10 cellular contexts compared by ENCODE assay signal in the genomic region with DNA sequence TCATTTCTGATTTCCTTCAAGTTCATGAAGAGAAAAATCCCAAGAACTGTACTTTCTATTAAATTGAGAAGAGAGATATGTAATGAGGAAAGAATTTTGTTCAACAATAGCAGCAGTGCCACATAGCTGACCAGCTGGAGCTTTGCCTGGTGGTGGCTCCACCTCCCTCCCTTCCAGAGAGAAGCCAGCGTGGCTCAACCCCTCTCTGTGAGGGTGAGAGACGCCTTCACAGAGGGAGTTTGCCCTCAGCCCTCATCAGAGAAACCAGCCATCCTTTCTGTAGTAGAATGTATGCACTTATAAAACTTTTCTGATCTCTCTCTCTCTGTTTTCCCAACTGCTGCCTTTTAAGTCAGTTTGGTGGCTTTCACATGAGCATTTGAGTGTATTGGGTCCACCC. TPM values are rescaled to one million over a fixed set of nuclear protein-coding genes. Genes with fewer than 3 reads are reported as not detected.
A peak's percentile ranks its signal among the peaks of the same experiment; 100 is the strongest.
DNase-seq lines count a peak whose midpoint lies in the region; ATAC-seq, FAIRE-seq and TF ChIP-seq lines count a peak whose summit lies in the region.
"Had no signal": no experiment of that assay in that cellular context is flagged by ENCODE, and none has a peak within 500 bp of the region (broad histone marks: within the 10 kb centered on the region; RNA-seq: fewer than 3 reads in every experiment).

No MANE protein-coding gene starts in this region.

- H3K9me3 Mint-ChIP-seq in GM23338 (no peaks in the 10 kb centered on the region), astrocyte (ENCODE audit: unreplicated experiment) (peaks cover 3% of the 10 kb centered on the region), immature natural killer cell (no peaks in the 10 kb centered on the region)
- H3K9me3 Mint-ChIP-seq: activated CD4-positive, alpha-beta memory T cell treated with anti-CD3 and anti-CD28 coated beads for 36 hours had no signal

- peaks cover 2% of the 10 kb centered on the region for H3K27me3 Mint-ChIP-seq in GM23338 (ENCODE audit: insufficient read depth, low read depth, poor library complexity)
- H3K27me3 Mint-ChIP-seq in astrocyte (ENCODE audit: low read depth, unreplicated experiment): no peaks in the 10 kb centered on the region
- H3K27me3 Mint-ChIP-seq in immature natural killer cell (ENCODE audit: low read depth in 3 of 3): peaks cover 2 to 11% (median 3%) of the 10 kb centered on the region in 3 donors

- H3K27ac Mint-ChIP-seq in GM23338: peak overlapping the region; percentile 9; the same call in 1 of the 2 replicates
- H3K27ac Mint-ChIP-seq in astrocyte (ENCODE audit: unreplicated experiment): peak overlapping the region; percentile 97
- H3K27ac Mint-ChIP-seq in immature natural killer cell: no peak overlapping the region
- H3K27ac Mint-ChIP-seq: activated CD4-positive, alpha-beta memory T cell treated with anti-CD3 and anti-CD28 coated beads for 36 hours had no signal

- DNase-seq in GM23338 (ENCODE audit: low spot score) (peak; percentile 55), astrocyte (ENCODE audit: low read depth) (peak; percentile 94), hepatocyte (ENCODE audit: low spot score) (peak; percentile 84), gastrocnemius medialis (peak in 1 of 2 donors; percentile 54), small intestine (no peak), NCI-H2029 (lab: John Stamatoyannopoulos, UW) (no peak), immature natural killer cell (no peak), GM10266 (ENCODE audit: extremely low spot score) (no peak)
- DNase-seq: activated CD4-positive, alpha-beta memory T cell treated with anti-CD3 and anti-CD28 coated beads for 36 hours had no signal

- H3K79me2 ChIP-seq in GM23338 (replicated peaks; ENCODE audit: insufficient read depth): no peaks in the 10 kb centered on the region
- no peaks in the 10 kb centered on the region for H3K79me2 ChIP-seq in astrocyte (ENCODE audit: insufficient read depth, low read length)
- H3K79me2 ChIP-seq in hepatocyte: no peaks in the 10 kb centered on the region

- H3K4me2 ChIP-seq in GM23338 (peak overlapping the region; percentile 74), astrocyte (ENCODE audit: low read length) (peak overlapping the region; percentile 77), hepatocyte (peak overlapping the region; percentile 74)
- H3K4me2 ChIP-seq: KMS-11 had no signal

- H3K9ac ChIP-seq in astrocyte (ENCODE audit: low read length): peak overlapping the region; percentile 86
- H3K9ac ChIP-seq: KMS-11 had no signal

- peaks cover 17% of the 10 kb centered on the region for H3K4me1 ChIP-seq in GM23338 (ENCODE audit: insufficient read depth)
- peaks cover 27% of the 10 kb centered on the region for H3K4me1 ChIP-seq in astrocyte (ENCODE audit: insufficient read depth, low read length)
- peaks cover 20% of the 10 kb centered on the region for H3K4me1 ChIP-seq in hepatocyte (ENCODE audit: insufficient read depth)
- peaks cover 0 to 10% of the 10 kb centered on the region in 2 donors for H3K4me1 ChIP-seq in gastrocnemius medialis
- no peaks in the 10 kb centered on the region for H3K4me1 ChIP-seq in small intestine (ENCODE audit: control insufficient read depth in 2 of 2, insufficient read depth in 1 of 2, low read depth in 1 of 2, low read length in 1 of 2)

- intact Hi-C loops in gastrocnemius medialis (cut with DNase I; ENCODE audit: low total_unique reads): no loop called here

- no peaks in the 10 kb centered on the region for H3K9me2 ChIP-seq in GM23338 (ENCODE audit: insufficient read depth)
- H3K9me2 ChIP-seq in hepatocyte (replicated peaks; ENCODE audit: insufficient read depth): no peaks in the 10 kb centered on the region

- H2AFZ ChIP-seq in GM23338 (peak overlapping the region; percentile 52; the same call in 1 of the 2 replicates), astrocyte (ENCODE audit: low read depth, low read length) (no peak overlapping the region), hepatocyte (no peak overlapping the region)

- TF ChIP-seq CTCF in GM23338 (conservative IDR thresholded peaks at IDR 0.05; ENCODE audit: low read depth in 2 of 2): peak in 1 of 2 experiments; percentile 20; a peak in 1 of 4 replicates
- no peak for TF ChIP-seq CTCF in astrocyte (IDR thresholded peaks at IDR 0.05; ENCODE audit: insufficient read depth, low read depth, low read length)
- peak; percentile 6 for TF ChIP-seq CTCF in hepatocyte (IDR thresholded peaks at IDR 0.05; ENCODE audit: poor library complexity)
- no peak for TF ChIP-seq CTCF in gastrocnemius medialis (IDR thresholded peaks at IDR 0.05 in 4 of 5, conservative IDR thresholded peaks at IDR 0.05 in 1 of 5)
- no peak for TF ChIP-seq CTCF in GM10266 (IDR thresholded peaks at IDR 0.05; ENCODE audit: control insufficient read depth, insufficient read depth, low read depth, missing control alignments)

- H4K20me1 ChIP-seq in GM23338 (replicated peaks; ENCODE audit: insufficient read depth): no peaks in the 10 kb centered on the region
- no peaks in the 10 kb centered on the region for H4K20me1 ChIP-seq in astrocyte (ENCODE audit: insufficient read depth, low read length)
- no peaks in the 10 kb centered on the region for H4K20me1 ChIP-seq in hepatocyte (ENCODE audit: insufficient read depth, poor library complexity, severe bottlenecking)

- H3K9me3 ChIP-seq in astrocyte (ENCODE audit: insufficient read depth, low read depth, low read length) (no peaks in the 10 kb centered on the region), hepatocyte (ENCODE audit: low read depth) (no peaks in the 10 kb centered on the region), gastrocnemius medialis (no peaks in the 10 kb centered on the region), small intestine (ENCODE audit: control insufficient read depth, low read depth) (no peaks in the 10 kb centered on the region)

- in situ Hi-C loops in gastrocnemius medialis (cut with MboI; ENCODE audit: low sequenced_read_pairs in 4 of 4): no loop called here

- peak overlapping the region; percentile 13; the same call in 1 of the 3 replicates for H3K4me3 Mint-ChIP-seq in GM23338
- H3K4me3 Mint-ChIP-seq in astrocyte (ENCODE audit: unreplicated experiment): peak overlapping the region; percentile 66
- no peak overlapping the region for H3K4me3 Mint-ChIP-seq in immature natural killer cell
- H3K4me3 Mint-ChIP-seq: activated CD4-positive, alpha-beta memory T cell treated with anti-CD3 and anti-CD28 coated beads for 36 hours had no signal

- H3K27ac ChIP-seq in GM23338 (ENCODE audit: low read depth) (peak overlapping the region; percentile 83; the same call in 1 of the 2 replicates), astrocyte (ENCODE audit: low read depth, low read length) (peak overlapping the region; percentile 96), hepatocyte (peak overlapping the region; percentile 99), gastrocnemius medialis (peak overlapping the region; percentile 54 to 74 (median 68)), small intestine (ENCODE audit: low read depth in 1 of 2, low read length in 1 of 2) (peak overlapping the region in 1 of 2 donors; percentile 57)
- H3K27ac ChIP-seq: KMS-11 had no signal

- ATAC-seq in GM23338: peak; percentile 93
- ATAC-seq in gastrocnemius medialis: no peak

- no peaks in the 10 kb centered on the region for H3F3A ChIP-seq in GM23338 (replicated peaks; ENCODE audit: low read depth)

- peaks cover 23% of the 10 kb centered on the region for H3K4me1 Mint-ChIP-seq in GM23338
- H3K4me1 Mint-ChIP-seq in astrocyte (ENCODE audit: low read depth, unreplicated experiment): peaks cover 40% of the 10 kb centered on the region
- H3K4me1 Mint-ChIP-seq in immature natural killer cell: no peaks in the 10 kb centered on the region

- H3K36me3 Mint-ChIP-seq in GM23338 (ENCODE audit: low read depth): no peaks in the 10 kb centered on the region
- H3K36me3 Mint-ChIP-seq in astrocyte (ENCODE audit: low read depth, unreplicated experiment): no peaks in the 10 kb centered on the region
- H3K36me3 Mint-ChIP-seq in immature natural killer cell: no peaks in the 10 kb centered on the region
- H3K36me3 Mint-ChIP-seq: activated CD4-positive, alpha-beta memory T cell treated with anti-CD3 and anti-CD28 coated beads for 36 hours had no signal

- no peak for TF ChIP-seq POLR2A in gastrocnemius medialis (IDR thresholded peaks at IDR 0.05)

- H3K27me3 ChIP-seq in GM23338 (ENCODE audit: insufficient read depth) (no peaks in the 10 kb centered on the region), astrocyte (ENCODE audit: insufficient read depth, low read length) (no peaks in the 10 kb centered on the region), hepatocyte (no peaks in the 10 kb centered on the region), gastrocnemius medialis (no peaks in the 10 kb centered on the region), small intestine (ENCODE audit: control insufficient read depth in 2 of 2, insufficient read depth in 2 of 2, low read length in 2 of 2) (no peaks in the 10 kb centered on the region)

- H3K4me3 ChIP-seq in GM23338 (no peak overlapping the region), astrocyte (ENCODE audit: insufficient read depth, low read depth, low read length) (peak overlapping the region; percentile 38), hepatocyte (no peak overlapping the region), gastrocnemius medialis (no peak overlapping the region), small intestine (ENCODE audit: low read depth in 1 of 2, low read length in 2 of 2) (no peak overlapping the region)

- FAIRE-seq in astrocyte (lab: Jason Lieb, UNC) (peak; percentile 97), small intestine (lab: Jason Lieb, UNC) (no peak)

- no peaks in the 10 kb centered on the region for H3K36me3 ChIP-seq in GM23338 (ENCODE audit: insufficient read depth)
- H3K36me3 ChIP-seq in astrocyte (ENCODE audit: insufficient read depth, low read length): no peaks in the 10 kb centered on the region
- no peaks in the 10 kb centered on the region for H3K36me3 ChIP-seq in hepatocyte (replicated peaks; ENCODE audit: insufficient read depth, low read depth)
- no peaks in the 10 kb centered on the region for H3K36me3 ChIP-seq in gastrocnemius medialis
- H3K36me3 ChIP-seq in small intestine (ENCODE audit: control insufficient read depth in 2 of 2, insufficient read depth in 2 of 2, low read length in 2 of 2): no peaks in the 10 kb centered on the region

- WGBS in hepatocyte (ENCODE audit: low lambda C conversion rate, missing lambda C conversion rate): 17% methylated on average over 2 of the region's 2 CpGs
- WGBS in small intestine, 3 donors: 4 to 16% (median 9%) methylated on average over 2 of the region's 2 CpGs

TF ChIP-seq in GM23338, 12 proteins besides CTCF, POLR2A, EP300 and RAD21 (continues in another document):
- TF ChIP-seq EZH2 (IDR thresholded peaks at IDR 0.05; ENCODE audit: low read depth, unreplicated experiment): no peak
- no peak for TF ChIP-seq CREB1 (CRISPR knock-in tag; IDR thresholded peaks at IDR 0.05; ENCODE audit: low read depth)
- TF ChIP-seq ZNF331 (CRISPR knock-in tag; IDR thresholded peaks at IDR 0.05; ENCODE audit: low read depth): no peak
- no peak for TF ChIP-seq NANOG (IDR thresholded peaks at IDR 0.05; ENCODE audit: borderline replicate concordance)

RNA-seq across cellular contexts. Expression of a gene that starts 20.5 kb away (rescaled TPM):
- total RNA-seq in GM23338 (2014; rRNA removed; shearing (Covaris generic)): 61.6 and 67.0 TPM in 2 replicates
- 32.0 and 34.6 TPM in 2 replicates for polyA plus RNA-seq in GM23338 (2016; fragmentation: Nextera tagmentation; extraction: Ambion mirVana)
- total RNA-seq in astrocyte: 6,748 and 8,907 TPM in 2 replicates
- total RNA-seq in hepatocyte: 1,011 and 1,836 TPM in 2 replicates
- 2,013 and 2,200 TPM in 2 replicates for polyA plus RNA-seq in hepatocyte
- 10 to 100 TPM; 11.2 to 43.6 (median 18.7) TPM for total RNA-seq in gastrocnemius medialis
- polyA plus RNA-seq in small intestine: 10 to 100 TPM in 2 of 3 donors, 1 to 10 TPM in 1; 2.0 to 78.1 (median 10.3) TPM
- polyA plus RNA-seq in immature natural killer cell: not detected
- total RNA-seq: activated CD4-positive, alpha-beta memory T cell treated with anti-CD3 and anti-CD28 coated beads for 36 hours had no signal

Comparison
In these comparisons a context has a peak if more than half of its experiments do, and no peak if none do; other contexts are left out.
1. DNase-seq: peak in GM23338 (single experiment), astrocyte (single experiment) and hepatocyte (single experiment); none in small intestine (single experiment), NCI-H2029 (single experiment), immature natural killer cell (0 of 3) and GM10266 (single experiment).
2. H3K27ac Mint-ChIP-seq: peak in GM23338 (single experiment) and astrocyte (single experiment); none in immature natural killer cell (0 of 6).
3. H3K4me3 Mint-ChIP-seq: peak in GM23338 (single experiment) and astrocyte (single experiment); none in immature natural killer cell (0 of 5).
4. RNA of a gene that starts 20.5 kb away (total RNA-seq): 6,748 to 8,907 TPM in astrocyte and 1,011 to 1,836 TPM in hepatocyte; 61.6 to 67.0 TPM in GM23338 and 11.2 to 43.6 TPM in gastrocnemius medialis; every median in the first group is over 10 times any median in the second.
5. Peak in every context shown above with its lines, with median percentiles within 50 percentile points of each other: H3K4me2 ChIP-seq.